1 cellular context compared by ENCODE assay signal in genomic region chr5:99004960-99005359, GRCh38.
TF ChIP-seq lines count a peak whose summit lies in the region.

No MANE protein-coding gene starts in this region.

TF ChIP-seq in GM12878, 131 proteins besides CTCF, POLR2A, EP300 and RAD21 (continued from another document):
- TF ChIP-seq MLLT1 (IDR thresholded peaks at IDR 0.05) = no peak
- no peak for TF ChIP-seq NKRF (conservative IDR thresholded peaks at IDR 0.05)
- no peak for TF ChIP-seq POLR2AphosphoS5 (IDR thresholded peaks at IDR 0.05; ENCODE audit: low read length)
- no peak for TF ChIP-seq CHD1 (IDR thresholded peaks at IDR 0.05; ENCODE audit: low read depth, low read length)
- TF ChIP-seq JUND (IDR thresholded peaks at IDR 0.05; ENCODE audit: low read depth, low read length) = no peak
- TF ChIP-seq KDM1A (IDR thresholded peaks at IDR 0.05; ENCODE audit: borderline replicate concordance) = no peak
- no peak for TF ChIP-seq HCFC1 (IDR thresholded peaks at IDR 0.05; ENCODE audit: low read length)
- no peak for TF ChIP-seq BCL3 (IDR thresholded peaks at IDR 0.05; ENCODE audit: borderline replicate concordance, insufficient read depth, low read depth, low read length, poor library complexity, severe bottlenecking)
- TF ChIP-seq KAT2A (conservative IDR thresholded peaks at IDR 0.05; ENCODE audit: control insufficient read depth, low read depth, low read length) = no peak
- TF ChIP-seq BRCA1 (IDR thresholded peaks at IDR 0.05; ENCODE audit: low read depth, low read length) = no peak
- no peak for TF ChIP-seq FOS (IDR thresholded peaks at IDR 0.05; ENCODE audit: borderline replicate concordance, extremely low read depth, insufficient read length)
- TF ChIP-seq CREB1 (IDR thresholded peaks at IDR 0.05; ENCODE audit: low read depth) = peak; percentile 72
